Comparison of ENCODE assay signal across 1 cellular context in the genomic region with DNA sequence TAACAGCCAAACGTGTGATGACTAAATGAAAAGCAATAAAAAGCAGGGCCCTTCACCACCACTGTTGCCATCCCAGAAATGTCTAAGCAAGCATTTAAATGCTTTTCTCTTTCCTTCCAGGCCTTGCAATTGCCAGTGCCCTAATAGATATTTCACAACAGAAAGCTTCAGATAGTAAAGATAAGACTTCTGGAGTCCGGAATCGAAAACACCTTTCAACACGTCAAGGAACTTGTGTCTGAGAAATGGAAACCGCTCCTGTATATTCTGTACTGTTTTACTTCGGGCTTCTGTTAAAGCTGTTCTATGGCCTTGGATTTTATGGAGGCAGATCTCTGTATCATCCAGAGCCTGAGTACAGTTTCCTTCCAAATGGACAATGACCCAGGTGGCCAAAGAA.
TF ChIP-seq lines count a peak whose summit lies in the region.

No MANE protein-coding gene starts in this region.

TF ChIP-seq in IMR-90, 13 proteins besides CTCF, POLR2A, EP300 and RAD21 (continued from another document):
- TF ChIP-seq, protein P1, sequence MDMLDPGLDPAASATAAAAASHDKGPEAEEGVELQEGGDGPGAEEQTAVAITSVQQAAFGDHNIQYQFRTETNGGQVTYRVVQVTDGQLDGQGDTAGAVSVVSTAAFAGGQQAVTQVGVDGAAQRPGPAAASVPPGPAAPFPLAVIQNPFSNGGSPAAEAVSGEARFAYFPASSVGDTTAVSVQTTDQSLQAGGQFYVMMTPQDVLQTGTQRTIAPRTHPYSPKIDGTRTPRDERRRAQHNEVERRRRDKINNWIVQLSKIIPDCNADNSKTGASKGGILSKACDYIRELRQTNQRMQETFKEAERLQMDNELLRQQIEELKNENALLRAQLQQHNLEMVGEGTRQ (IDR thresholded peaks at IDR 0.05; ENCODE audit: low read depth, low read length) = no peak
- TF ChIP-seq MAZ (IDR thresholded peaks at IDR 0.05; ENCODE audit: borderline replicate concordance, low read depth, low read length) (no peak), MAFK (IDR thresholded peaks at IDR 0.05; ENCODE audit: low read depth, low read length) (no peak), CEBPB (IDR thresholded peaks at IDR 0.05; ENCODE audit: low read depth, low read length) (no peak), CHD1 (IDR thresholded peaks at IDR 0.05; ENCODE audit: low read depth, low read length) (no peak), RFX5 (IDR thresholded peaks at IDR 0.05; ENCODE audit: low read depth, low read length) (no peak), RCOR1 (IDR thresholded peaks at IDR 0.05; ENCODE audit: insufficient replicate concordance, low read length) (no peak), BHLHE40 (IDR thresholded peaks at IDR 0.05; ENCODE audit: low read depth, low read length) (no peak)
- TF ChIP-seq, protein P2, sequence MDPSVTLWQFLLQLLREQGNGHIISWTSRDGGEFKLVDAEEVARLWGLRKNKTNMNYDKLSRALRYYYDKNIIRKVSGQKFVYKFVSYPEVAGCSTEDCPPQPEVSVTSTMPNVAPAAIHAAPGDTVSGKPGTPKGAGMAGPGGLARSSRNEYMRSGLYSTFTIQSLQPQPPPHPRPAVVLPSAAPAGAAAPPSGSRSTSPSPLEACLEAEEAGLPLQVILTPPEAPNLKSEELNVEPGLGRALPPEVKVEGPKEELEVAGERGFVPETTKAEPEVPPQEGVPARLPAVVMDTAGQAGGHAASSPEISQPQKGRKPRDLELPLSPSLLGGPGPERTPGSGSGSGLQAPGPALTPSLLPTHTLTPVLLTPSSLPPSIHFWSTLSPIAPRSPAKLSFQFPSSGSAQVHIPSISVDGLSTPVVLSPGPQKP (IDR thresholded peaks at IDR 0.05; ENCODE audit: borderline replicate concordance, low read depth, low read length) = no peak
